ENCODE assay signal across 10 cellular contexts in genomic region chr16:2270588-2271470, GRCh38.
"Had no signal": no experiment of that assay in that cellular context is flagged by ENCODE, and none has a peak within 500 bp of the region (broad histone marks: within the 10 kb centered on the region; RNA-seq: fewer than 3 reads in every experiment).

No MANE protein-coding gene starts in this region.

- H3K4me3 Mint-ChIP-seq: dendritic cell treated with granulocyte-macrophage colony-stimulating factor and Interleukin-4, amounts not matched to agents 40 ng/mL and 50 ng/mL, for 4 days had no signal

- H3K9me3 ChIP-seq: tibial nerve had no signal

- H3K27me3 Mint-ChIP-seq: dendritic cell treated with granulocyte-macrophage colony-stimulating factor and Interleukin-4, amounts not matched to agents 40 ng/mL and 50 ng/mL, for 4 days had no signal

- DNase-seq: activated CD4-positive, alpha-beta T cell treated with anti-CD3 and anti-CD28 coated beads for 48 hours; activated naive CD4-positive, alpha-beta T cell treated with anti-CD3 and anti-CD28 coated beads, Interleukin-2, amount 50 U/mL, for 16 hours; amygdala; brain microvascular endothelial cell; hippocampal formation; retina had no signal

- H3K27ac ChIP-seq: brain microvascular endothelial cell had no signal

- H3K9me3 Mint-ChIP-seq: dendritic cell treated with granulocyte-macrophage colony-stimulating factor and Interleukin-4, amounts not matched to agents 40 ng/mL and 50 ng/mL, for 4 days; WTC11 had no signal

- H3K27me3 ChIP-seq: brain microvascular endothelial cell, tibial nerve had no signal

- ATAC-seq: WTC11 had no signal

- H3K27ac Mint-ChIP-seq: WTC11 had no signal

- H3K4me3 ChIP-seq: skin epidermis, tibial nerve had no signal

- H3K36me3 ChIP-seq: brain microvascular endothelial cell had no signal
